ENCODE assay signal across 18 cellular contexts in the genomic region with DNA sequence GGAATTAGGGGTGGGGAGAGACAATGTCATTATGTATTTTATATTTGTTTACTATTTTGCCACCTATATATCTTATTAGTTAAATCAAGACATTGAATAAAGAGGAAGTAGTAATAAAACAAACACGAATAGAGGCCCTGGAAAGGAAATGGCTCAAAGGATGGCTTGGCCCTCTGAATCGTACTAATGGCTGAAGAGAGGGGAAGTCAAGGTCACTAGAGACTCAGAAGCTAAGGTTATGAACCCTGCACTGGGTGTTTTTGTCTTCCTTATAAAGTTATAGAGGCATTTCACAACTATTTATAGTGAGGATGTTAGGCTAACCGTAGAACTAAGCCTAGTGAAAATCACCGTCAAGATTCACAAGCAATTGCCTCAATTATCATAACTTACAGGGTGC.
"Had no signal": no experiment of that assay in that cellular context is flagged by ENCODE, and none has a peak within 500 bp of the region (broad histone marks: within the 10 kb centered on the region; RNA-seq: fewer than 3 reads in every experiment).

No MANE protein-coding gene starts in this region.

- H3K4me3 Mint-ChIP-seq: endodermal cell, natural killer cell, neural crest cell, type B pancreatic cell had no signal

- DNase-seq: effector CD4-positive, alpha-beta T cell; endodermal cell; erythroblast; foreskin keratinocyte; head of caudate nucleus; left colon; mammary epithelial cell; mucosa of descending colon; natural killer cell; posterior cingulate gyrus; sigmoid colon; stimulated activated CD4-positive, alpha-beta T cell treated with anti-CD3 and anti-CD28 coated beads, Interleukin-2, amount 100 ng/mL, for 24 hours; stimulated activated naive CD8-positive, alpha-beta T cell treated with anti-CD3 and anti-CD28 coated beads, Interleukin-15, Interleukin-2, amounts not matched to agents 100 U/mL and 50 U/mL, for 24 hours; thyroid gland had no signal

- FAIRE-seq: endothelial cell of umbilical vein, urothelium cell line had no signal

- H3K27ac Mint-ChIP-seq: endodermal cell, natural killer cell, type B pancreatic cell had no signal

- H3K36me3 Mint-ChIP-seq: natural killer cell, type B pancreatic cell had no signal

- H3K9me3 Mint-ChIP-seq: endodermal cell, natural killer cell, type B pancreatic cell had no signal

- H3K4me1 Mint-ChIP-seq: natural killer cell had no signal

- ATAC-seq: foreskin keratinocyte; left colon; mucosa of descending colon; natural killer cell; stimulated activated naive CD8-positive, alpha-beta T cell treated with anti-CD3 and anti-CD28 coated beads, Interleukin-15, Interleukin-2, amounts not matched to agents 100 U/mL and 50 U/mL, for 24 hours had no signal

- H3K27me3 Mint-ChIP-seq: type B pancreatic cell had no signal
